Comparison of ENCODE assay signal across 17 cellular contexts in genomic region chr11:69253028-69253427, GRCh38. TPM values are rescaled to one million over a fixed set of nuclear protein-coding genes. Genes with fewer than 3 reads are reported as not detected.
A peak's percentile ranks its signal among the peaks of the same experiment; 100 is the strongest.
DNase-seq lines count a peak whose midpoint lies in the region; ATAC-seq, FAIRE-seq and TF ChIP-seq lines count a peak whose summit lies in the region.
"Had no signal": no experiment of that assay in that cellular context is flagged by ENCODE, and none has a peak within 500 bp of the region (broad histone marks: within the 10 kb centered on the region; RNA-seq: fewer than 3 reads in every experiment).

No MANE protein-coding gene starts in this region.

- no peak for TF ChIP-seq CTCF in fibroblast of mammary gland (conservative IDR thresholded peaks at IDR 0.05; ENCODE audit: control insufficient read depth, insufficient read depth, low read depth, low read length)

- H3K36me3 Mint-ChIP-seq in naive thymus-derived CD8-positive, alpha-beta T cell = peaks cover 0 to 14% (median 6%) of the 10 kb centered on the region in 3 donors
- H3K36me3 Mint-ChIP-seq: type B pancreatic cell had no signal

- peaks cover 0 to 4% (median 0%) of the 10 kb centered on the region in 4 donors for H3K4me1 Mint-ChIP-seq in naive thymus-derived CD8-positive, alpha-beta T cell
- H3K4me1 Mint-ChIP-seq: activated naive CD8-positive, alpha-beta T cell treated with anti-CD3 and anti-CD28 coated beads, Interleukin-2, amount 50 U/mL, for 24 hours had no signal

- H3K9me3 ChIP-seq in adipocyte (ENCODE audit: control insufficient read depth, low read length) = peaks cover 33% of the 10 kb centered on the region

- H3K4me3 Mint-ChIP-seq in naive thymus-derived CD8-positive, alpha-beta T cell = no peak overlapping the region
- H3K4me3 Mint-ChIP-seq: activated naive CD8-positive, alpha-beta T cell treated with anti-CD3 and anti-CD28 coated beads, Interleukin-2, amount 50 U/mL, for 24 hours; type B pancreatic cell had no signal

- ATAC-seq in left ventricle myocardium superior (no peak), HG02610 (IDR thresholded peaks at IDR 0.05; ENCODE audit: unreplicated experiment) (no peak)
- ATAC-seq in naive thymus-derived CD8-positive, alpha-beta T cell = no peak
- ATAC-seq: activated CD4-positive, CD25-positive, alpha-beta regulatory T cell treated with anti-CD3 and anti-CD28 coated beads, Interleukin-2, amount 50 U/mL, for 24 hours; activated naive CD8-positive, alpha-beta T cell treated with anti-CD3 and anti-CD28 coated beads, Interleukin-2, amount 50 U/mL, for 24 hours had no signal

- intact Hi-C loops in cardiac septum (cut with DNase I) (no loop called here), left ventricle myocardium superior (cut with micrococcal nuclease) (no loop called here), head of caudate nucleus (cut with DNase I) (no loop called here)

- peaks cover 49% of the 10 kb centered on the region for H3K27me3 ChIP-seq in adipocyte (replicated peaks; ENCODE audit: control insufficient read depth, insufficient read depth, low read length)
- H3K27me3 ChIP-seq: hepatocyte had no signal

- H3K4me3 ChIP-seq in adipocyte (ENCODE audit: low read length) (peak overlapping the region; percentile 1), fibroblast of mammary gland (ENCODE audit: control insufficient read depth, low read depth, low read length) (no peak overlapping the region)
- H3K4me3 ChIP-seq: hepatocyte had no signal

- H3K36me3 ChIP-seq in adipocyte (ENCODE audit: control insufficient read depth, insufficient read depth, low read length, severe bottlenecking) = no peaks in the 10 kb centered on the region

- H3K9me3 Mint-ChIP-seq in naive thymus-derived CD8-positive, alpha-beta T cell = peaks cover 0 to 12% (median 6%) of the 10 kb centered on the region in 9 donors
- H3K9me3 Mint-ChIP-seq: type B pancreatic cell had no signal

- POLR2A ChIA-PET in naive thymus-derived CD8-positive, alpha-beta T cell (lab: Charles Lee) = no interaction called here

- peaks cover 4% of the 10 kb centered on the region for H3K4me1 ChIP-seq in adipocyte (ENCODE audit: control insufficient read depth, insufficient read depth, low read length)

- peak; percentile 88 for FAIRE-seq in urothelium cell line (lab: Jason Lieb, UNC)
- FAIRE-seq: A204.1 had no signal

- no peak overlapping the region for H3K9ac ChIP-seq in adipocyte (ENCODE audit: low read length)

- peaks cover 0 to 35% (median 8%) of the 10 kb centered on the region in 5 donors for H3K27me3 Mint-ChIP-seq in naive thymus-derived CD8-positive, alpha-beta T cell

- peak; percentile 33 for DNase-seq in cardiac septum (ENCODE audit: low spot score)
- DNase-seq in left ventricle myocardium superior = no peak
- no peak for DNase-seq in adipocyte (ENCODE audit: low read depth)
- peak; percentile 80 for DNase-seq in fibroblast of mammary gland (ENCODE audit: low read depth)
- DNase-seq in urothelium cell line (ENCODE audit: low spot score) = peak; percentile 54
- no peak for DNase-seq in head of caudate nucleus
- no peak for DNase-seq in naive thymus-derived CD8-positive, alpha-beta T cell
- DNase-seq: activated naive CD8-positive, alpha-beta T cell treated with anti-CD3 and anti-CD28 coated beads, Interleukin-2, amount 50 U/mL, for 24 hours; DND-41; Kasumi-1; NCI-H2081; nucleus accumbens had no signal

- H3K27ac Mint-ChIP-seq in naive thymus-derived CD8-positive, alpha-beta T cell = no peak overlapping the region
- H3K27ac Mint-ChIP-seq: activated naive CD8-positive, alpha-beta T cell treated with anti-CD3 and anti-CD28 coated beads, Interleukin-2, amount 50 U/mL, for 24 hours had no signal

RNA-seq across cellular contexts. Expression of gene MYEOV, which starts 40.9 kb away (rescaled TPM):
- not detected for total RNA-seq in cardiac septum
- total RNA-seq in left ventricle myocardium superior = not detected
- total RNA-seq in naive thymus-derived CD8-positive, alpha-beta T cell = not detected
- not detected for polyA plus RNA-seq in naive thymus-derived CD8-positive, alpha-beta T cell
- total RNA-seq: hepatocyte had no signal
- polyA plus RNA-seq: hepatocyte had no signal

Comparison
In these comparisons a context has a peak if more than half of its experiments do, and no peak if none do; other contexts are left out.
1. DNase-seq: peak in cardiac septum (single experiment), fibroblast of mammary gland (single experiment) and urothelium cell line (single experiment); none in left ventricle myocardium superior (single experiment), adipocyte (single experiment), head of caudate nucleus (0 of 42) and naive thymus-derived CD8-positive, alpha-beta T cell (0 of 10).